15 cellular contexts compared by ENCODE assay signal in genomic region chr21:34037446-34037845, GRCh38. TPM values are rescaled to one million over a fixed set of nuclear protein-coding genes. Genes with fewer than 3 reads are reported as not detected.
DNase-seq lines count a peak whose midpoint lies in the region; ATAC-seq, FAIRE-seq and TF ChIP-seq lines count a peak whose summit lies in the region.
"Had no signal": no experiment of that assay in that cellular context is flagged by ENCODE, and none has a peak within 500 bp of the region (broad histone marks: within the 10 kb centered on the region; RNA-seq: fewer than 3 reads in every experiment).

No MANE protein-coding gene starts in this region.

- H2BK20ac ChIP-seq in H1 (ENCODE audit: low read length): no peak overlapping the region

- no peak overlapping the region for H2AK5ac ChIP-seq in H1 (ENCODE audit: low read depth, low read length)

- ATAC-seq in aorta (ENCODE audit: low FRiP score): no peak
- no peak for ATAC-seq in GM19467 (IDR thresholded peaks at IDR 0.05; ENCODE audit: unreplicated experiment)
- no peak for ATAC-seq in HG03196 (IDR thresholded peaks at IDR 0.05; ENCODE audit: unreplicated experiment)
- ATAC-seq: psoas muscle had no signal

- H3K4me1 ChIP-seq in H1 (replicated peaks in 1 of 4; ENCODE audit: control insufficient read depth in 3 of 4, insufficient read depth in 4 of 4, low read length in 3 of 4) (peaks cover 0 to 9% (median 2%) of the 10 kb centered on the region in 4 experiments; a peak in 3 of 7 replicates), aorta (ENCODE audit: control insufficient read depth in 1 of 2, insufficient read depth in 2 of 2, low read length in 2 of 2) (no peaks in the 10 kb centered on the region)
- H3K4me1 ChIP-seq: esophagus muscularis mucosa, psoas muscle had no signal

- H3K9ac ChIP-seq in H1 (replicated peaks in 1 of 4; ENCODE audit: extremely low read depth in 1 of 4, low read depth in 3 of 4, low read length in 3 of 4): no peak overlapping the region

- TF ChIP-seq CTCF in RWPE1 (conservative IDR thresholded peaks at IDR 0.05; ENCODE audit: low read depth): no peak
- no peak for TF ChIP-seq CTCF in H1 (IDR thresholded peaks at IDR 0.05; ENCODE audit: control extremely low read depth in 1 of 3, insufficient read depth in 1 of 3, low read depth in 1 of 3, low read length in 3 of 3)

- POLR2A ChIA-PET in RWPE1 (lab: Yijun Ruan, JAX; ENCODE audit: low non-redundant PET): no interaction called here
- POLR2A ChIA-PET in H1 (lab: Charles Lee; ENCODE audit: partially characterized antibody): no interaction called here

- no peaks in the 10 kb centered on the region for H4K20me1 ChIP-seq in H1 (replicated peaks in 1 of 2; ENCODE audit: control insufficient read depth in 1 of 2, insufficient read depth in 2 of 2, low read length in 2 of 2)

- H3K23ac ChIP-seq in H1 (ENCODE audit: insufficient read length): no peak overlapping the region

- no peaks in the 10 kb centered on the region for H3K79me2 ChIP-seq in H1 (ENCODE audit: control insufficient read depth in 1 of 2, insufficient read depth in 2 of 2, low read length in 2 of 2)

- no peak overlapping the region for H2BK5ac ChIP-seq in H1 (ENCODE audit: low read depth, low read length)

- CTCF ChIA-PET in RWPE1 (lab: Yijun Ruan, JAX): no interaction called here
- CTCF ChIA-PET in H1 (lab: Charles Lee; ENCODE audit: partially characterized antibody): no interaction called here

- DNase-seq in EL (peak; percentile 50), RWPE1 (ENCODE audit: low spot score) (peak; percentile 74), H1 (ENCODE audit: low read depth in 1 of 2, low spot score in 2 of 2) (no peak), lung microvascular endothelial cell (ENCODE audit: low read depth in 2 of 2) (peak; percentile 42 to 44), aorta (no peak), cerebellar nuclear complex (lab: John Stamatoyannopoulos, UW) (no peak)
- DNase-seq: NCI-H2171; NK-92 treated with Interleukin-12 subunit alpha and Interleukin-12 subunit beta, amount 100 ng/mL, for 24 hours; psoas muscle; thyroid gland had no signal

- no peaks in the 10 kb centered on the region for H3K23me2 ChIP-seq in H1 (ENCODE audit: low read depth, low read length)

- no peak overlapping the region for H2BK120ac ChIP-seq in H1 (replicated peaks; ENCODE audit: low read depth, low read length)

- H3K27me3 ChIP-seq in H1 (replicated peaks in 1 of 4; ENCODE audit: control insufficient read depth in 3 of 4, extremely low read depth in 1 of 4, insufficient read depth in 3 of 4, low read length in 3 of 4) (no peaks in the 10 kb centered on the region), aorta (ENCODE audit: control insufficient read depth in 1 of 2, insufficient read depth in 2 of 2, low read length in 1 of 2) (no peaks in the 10 kb centered on the region)
- H3K27me3 ChIP-seq: thyroid gland had no signal

- H2AFZ ChIP-seq in H1 (ENCODE audit: low read length): no peak overlapping the region

- no peak overlapping the region for H3K4me2 ChIP-seq in H1 (ENCODE audit: insufficient read depth in 1 of 2, low read depth in 2 of 2, low read length in 2 of 2)

- no peak overlapping the region for H3K4ac ChIP-seq in H1 (replicated peaks; ENCODE audit: insufficient read length, low read depth, low read length)

- no peak overlapping the region for H3K14ac ChIP-seq in H1 (ENCODE audit: insufficient read length)

- H3K56ac ChIP-seq in H1 (replicated peaks; ENCODE audit: insufficient read length, low read depth, low read length): no peak overlapping the region

- TF ChIP-seq EP300 in H1 (IDR thresholded peaks at IDR 0.05; ENCODE audit: borderline replicate concordance in 1 of 2, low read depth in 2 of 2, low read length in 2 of 2): no peak

- no peak overlapping the region for H4K5ac ChIP-seq in H1 (ENCODE audit: insufficient read length, low read depth, low read length)

- no peak overlapping the region for H3K18ac ChIP-seq in H1 (ENCODE audit: extremely low read depth, low read length)

- H3K9me3 ChIP-seq in H1 (ENCODE audit: insufficient read depth in 2 of 2, low read depth in 1 of 2, low read length in 1 of 2) (no peaks in the 10 kb centered on the region), aorta (ENCODE audit: control insufficient read depth, low read length) (no peaks in the 10 kb centered on the region)
- H3K9me3 ChIP-seq: esophagus muscularis mucosa, psoas muscle, thyroid gland had no signal

- H4K91ac ChIP-seq in H1 (replicated peaks; ENCODE audit: insufficient read length, low read length): no peak overlapping the region

- TF ChIP-seq POLR2A in H1 (IDR thresholded peaks at IDR 0.05; ENCODE audit: control extremely low read depth in 1 of 2, low read depth in 2 of 2, low read length in 2 of 2): no peak

- 0 out of 2 replicates have a peak overlapping the region, but pooled peaks have one; percentile 21 for H2BK12ac ChIP-seq in H1 (ENCODE audit: low read depth, low read length)

- TF ChIP-seq RAD21 in H1 (IDR thresholded peaks at IDR 0.05 in 1 of 2, conservative IDR thresholded peaks at IDR 0.05 in 1 of 2; ENCODE audit: low read depth in 2 of 2, low read length in 2 of 2): no peak

- FAIRE-seq in H1 (lab: Jason Lieb, UNC): no peak
- FAIRE-seq: colon had no signal

- H3K27ac ChIP-seq in RWPE1 (no peak overlapping the region), H1 (ENCODE audit: low read depth, low read length) (no peak overlapping the region), aorta (ENCODE audit: low read depth in 1 of 2, low read length in 2 of 2) (no peak overlapping the region)
- H3K27ac ChIP-seq: esophagus muscularis mucosa, psoas muscle, SK-N-MC, thyroid gland had no signal

- intact Hi-C loops in aorta (cut with DNase I): no loop called here

- no peak overlapping the region for H2BK15ac ChIP-seq in H1 (ENCODE audit: low read length)

- no peak overlapping the region for H4K8ac ChIP-seq in H1 (ENCODE audit: extremely low read depth, insufficient read depth, low read length)

- H3K4me3 ChIP-seq in H1 (ENCODE audit: extremely low read depth in 1 of 4, insufficient read depth in 2 of 4, low read depth in 3 of 4, low read length in 4 of 4) (no peak overlapping the region), aorta (ENCODE audit: low read length in 2 of 2) (no peak overlapping the region)
- H3K4me3 ChIP-seq: esophagus muscularis mucosa, psoas muscle, SK-N-MC, thyroid gland had no signal

- no peaks in the 10 kb centered on the region for H3K36me3 ChIP-seq in H1 (ENCODE audit: control insufficient read depth in 2 of 4, insufficient read depth in 4 of 4, low read length in 3 of 4)
- no peaks in the 10 kb centered on the region for H3K36me3 ChIP-seq in aorta (ENCODE audit: control insufficient read depth in 1 of 2, insufficient read depth in 2 of 2, low read length in 1 of 2)
- H3K36me3 ChIP-seq: esophagus muscularis mucosa, thyroid gland had no signal

- 93% methylated on average over 6 of the region's 6 CpGs; no CpG with 5 or more reads in 1 of the 2 experiments for WGBS in H1 (ENCODE audit: extremely low coverage in 1 of 2, insufficient coverage in 1 of 2, insufficient read length in 1 of 2, insufficient replicate concordance in 2 of 2, low coverage in 1 of 2, low lambda C conversion rate in 2 of 2, missing lambda C conversion rate in 1 of 2), 2 experiments
- WGBS in aorta, 2 donors: 87 to 95% methylated on average over 6 of the region's 6 CpGs

- no peaks in the 10 kb centered on the region; the same call in 1 of the 2 replicates for H3K79me1 ChIP-seq in H1 (ENCODE audit: low read depth, low read length)

TF ChIP-seq in H1, 55 proteins besides CTCF, POLR2A, EP300 and RAD21 (continues in another document):
- no peak for TF ChIP-seq RFX5 (IDR thresholded peaks at IDR 0.05; ENCODE audit: borderline replicate concordance, low read depth, low read length)
- TF ChIP-seq POLR2AphosphoS5 (IDR thresholded peaks at IDR 0.05; ENCODE audit: low read depth, low read length): no peak
- TF ChIP-seq JUND (IDR thresholded peaks at IDR 0.05; ENCODE audit: low read length): no peak
- no peak for TF ChIP-seq SP1 (IDR thresholded peaks at IDR 0.05; ENCODE audit: low read depth, low read length)
- no peak for TF ChIP-seq EZH2 (IDR thresholded peaks at IDR 0.05; ENCODE audit: low read depth, low read length, severe bottlenecking)
- no peak for TF ChIP-seq ATF2 (IDR thresholded peaks at IDR 0.05; ENCODE audit: low read length)

RNA-seq across cellular contexts. Expression of gene MRPS6, which starts 35.9 kb away (rescaled TPM):
- total RNA-seq in H1 (2021; fragmentation: NEBNext Ultra II Directional; extraction: Animal tissue kit (Norgen Biotek cat#: 25700)): 154 and 156 TPM in 2 replicates
- polyA plus RNA-seq in H1 (2011; rRNA removed) (61.3 and 62.7 TPM in 2 replicates), aorta (100 to 1,000 TPM in 1 of 2 donors, 10 to 100 TPM in 1; 84.2 to 128 TPM)
- polyA plus RNA-seq in H1 (2011; cell fraction: cytosol; rRNA removed): 69.0 TPM
- polyA plus RNA-seq in H1 (2011; cell fraction: nucleus; rRNA removed): 30.3 TPM
- polyA plus RNA-seq in H1 (2012, experiment 1 of 2): 92.0 to 134 TPM (median 121 TPM) in 4 replicates
- 158 TPM for polyA plus RNA-seq in H1 (2012, experiment 2 of 2)
- 171 TPM for polyA plus RNA-seq in H1 (2013, experiment 1 of 2)
- polyA plus RNA-seq in H1 (2013, experiment 2 of 2): 185 TPM
- 17.3 and 19.4 TPM in 2 replicates for polyA minus RNA-seq in H1 (2011; rRNA and poly(A)+ RNA removed)
- 15.8 TPM for polyA minus RNA-seq in H1 (2011; cell fraction: cytosol; rRNA and poly(A)+ RNA removed)
- 33.2 TPM for polyA minus RNA-seq in H1 (2011; cell fraction: nucleus; rRNA and poly(A)+ RNA removed)
- total RNA-seq in lung microvascular endothelial cell (10.5 and 16.3 TPM in 2 replicates), aorta (100 to 1,000 TPM in 1 of 2 donors, 10 to 100 TPM in 1; 78.4 to 137 TPM)

RNA-seq across cellular contexts. Expression of gene SLC5A3, which starts 35.9 kb away (rescaled TPM):
- 19.4 TPM in 2 replicates for total RNA-seq in H1 (2021; fragmentation: NEBNext Ultra II Directional; extraction: Animal tissue kit (Norgen Biotek cat#: 25700))
- 2.4 and 4.0 TPM in 2 replicates for polyA plus RNA-seq in H1 (2011; rRNA removed)
- polyA plus RNA-seq in H1 (2011; cell fraction: cytosol; rRNA removed): 4.2 TPM
- polyA plus RNA-seq in H1 (2011; cell fraction: nucleus; rRNA removed): 3.0 TPM
- polyA plus RNA-seq in H1 (2012, experiment 1 of 2): 3.3 to 5.8 TPM (median 4.2 TPM) in 4 replicates
- 0.25 TPM for polyA plus RNA-seq in H1 (2012, experiment 2 of 2)
- 9.6 TPM for polyA plus RNA-seq in H1 (2013, experiment 1 of 2)
- 8.5 TPM for polyA plus RNA-seq in H1 (2013, experiment 2 of 2)
- polyA minus RNA-seq in H1 (2011; rRNA and poly(A)+ RNA removed): 21.0 and 25.5 TPM in 2 replicates
- polyA minus RNA-seq in H1 (2011; cell fraction: cytosol; rRNA and poly(A)+ RNA removed): 11.6 TPM
- 44.9 TPM for polyA minus RNA-seq in H1 (2011; cell fraction: nucleus; rRNA and poly(A)+ RNA removed)
- 8.5 and 39.7 TPM in 2 replicates for total RNA-seq in lung microvascular endothelial cell
- 10 to 100 TPM; 25.2 to 82.3 TPM for total RNA-seq in aorta
- 1 to 10 TPM; 3.0 to 3.2 TPM for polyA plus RNA-seq in aorta

Comparison
In these comparisons a context has a peak if more than half of its experiments do, and no peak if none do; other contexts are left out.
1. DNase-seq: peak in EL (single experiment), RWPE1 (single experiment) and lung microvascular endothelial cell (2 of 2); none in H1 (0 of 2), aorta (0 of 2) and cerebellar nuclear complex (0 of 2).